ENCODE assay signal across 20 cellular contexts in the genomic region with DNA sequence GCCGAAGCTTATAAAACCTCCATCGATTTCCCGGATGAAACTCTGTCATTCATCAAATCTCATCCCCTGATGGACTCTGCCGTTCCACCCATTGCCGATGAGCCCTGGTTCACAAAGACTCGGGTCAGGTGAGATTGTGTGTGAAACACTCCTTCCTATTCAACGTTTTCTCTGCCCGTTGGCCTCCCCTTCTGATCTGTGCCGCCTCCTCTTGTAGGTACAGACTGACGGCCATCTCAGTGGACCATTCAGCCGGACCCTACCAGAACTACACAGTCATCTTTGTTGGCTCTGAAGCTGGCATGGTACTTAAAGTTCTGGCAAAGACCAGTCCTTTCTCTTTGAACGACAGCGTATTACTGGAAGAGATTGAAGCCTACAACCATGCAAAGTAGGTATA. TPM values are rescaled to one million over a fixed set of nuclear protein-coding genes. Genes with fewer than 3 reads are reported as not detected.
DNase-seq lines count a peak whose midpoint lies in the region; TF ChIP-seq lines count a peak whose summit lies in the region.
"Had no signal": no experiment of that assay in that cellular context is flagged by ENCODE, and none has a peak within 500 bp of the region (broad histone marks: within the 10 kb centered on the region; RNA-seq: fewer than 3 reads in every experiment).

No MANE protein-coding gene starts in this region.

- H3K36me3 Mint-ChIP-seq in glutamatergic neuron (ENCODE audit: unreplicated experiment), result peaks cover 41% of the 10 kb centered on the region
- no peaks in the 10 kb centered on the region for H3K36me3 Mint-ChIP-seq in activated naive CD4-positive, alpha-beta T cell treated with anti-CD3 and anti-CD28 coated beads for 36 hours (ENCODE audit: low read depth)
- H3K36me3 Mint-ChIP-seq: CD14-positive monocyte; CD8-positive, alpha-beta memory T cell had no signal

- peaks cover 21% of the 10 kb centered on the region for H3K27me3 Mint-ChIP-seq in glutamatergic neuron (ENCODE audit: unreplicated experiment)
- peaks cover 5% of the 10 kb centered on the region for H3K27me3 Mint-ChIP-seq in activated naive CD4-positive, alpha-beta T cell treated with anti-CD3 and anti-CD28 coated beads for 36 hours (ENCODE audit: low read depth)
- H3K27me3 Mint-ChIP-seq: B cell; CD4-positive, alpha-beta T cell had no signal

- H3K27ac ChIP-seq in C4-2B, result peak overlapping the region; percentile 54
- H3K27ac ChIP-seq in dorsolateral prefrontal cortex, result peak overlapping the region in 53 of 59 donors; percentile 3 to 81 (median 57)
- H3K27ac ChIP-seq in temporal lobe (ENCODE audit: low read depth, low read length), result peak overlapping the region; percentile 27
- H3K27ac ChIP-seq in breast epithelium, result no peak overlapping the region
- H3K27ac ChIP-seq: 22Rv1, BLaER1 had no signal

- H3K36me3 ChIP-seq in breast epithelium, result no peaks in the 10 kb centered on the region
- H3K36me3 ChIP-seq: BLaER1 had no signal

- peak overlapping the region; percentile 45 for H3K27ac Mint-ChIP-seq in glutamatergic neuron (ENCODE audit: unreplicated experiment)
- no peak overlapping the region for H3K27ac Mint-ChIP-seq in activated naive CD4-positive, alpha-beta T cell treated with anti-CD3 and anti-CD28 coated beads for 36 hours
- H3K27ac Mint-ChIP-seq: B cell; CD14-positive monocyte; CD4-positive, alpha-beta T cell; CD8-positive, alpha-beta memory T cell; HFFc6 had no signal

- CTCF ChIA-PET in activated naive CD4-positive, alpha-beta T cell treated with anti-CD3 and anti-CD28 coated beads for 36 hours (lab: Charles Lee), result no interaction called here

- no peaks in the 10 kb centered on the region for H3K9me3 ChIP-seq in breast epithelium
- H3K9me3 ChIP-seq: BLaER1, HAP-1 had no signal

- TF ChIP-seq POLR2A in breast epithelium (IDR thresholded peaks at IDR 0.05), result no peak

- peaks cover 58% of the 10 kb centered on the region for H3K4me1 Mint-ChIP-seq in glutamatergic neuron (ENCODE audit: low read depth, unreplicated experiment)
- no peaks in the 10 kb centered on the region for H3K4me1 Mint-ChIP-seq in activated naive CD4-positive, alpha-beta T cell treated with anti-CD3 and anti-CD28 coated beads for 36 hours (ENCODE audit: low read depth)
- H3K4me1 Mint-ChIP-seq: B cell; CD14-positive monocyte; CD8-positive, alpha-beta memory T cell had no signal

- TF ChIP-seq CTCF in C4-2B (conservative IDR thresholded peaks at IDR 0.05) (no peak), dorsolateral prefrontal cortex (IDR thresholded peaks at IDR 0.05 in 54 of 56, conservative IDR thresholded peaks at IDR 0.05 in 2 of 56; ENCODE audit: low read depth in 1 of 56, partially characterized antibody in 56 of 56) (no peak), glutamatergic neuron (IDR thresholded peaks at IDR 0.05; ENCODE audit: partially characterized antibody, unreplicated experiment) (no peak), breast epithelium (IDR thresholded peaks at IDR 0.05) (no peak)

- intact Hi-C loops in dorsolateral prefrontal cortex (cut with DNase I), result loop anchor here in 1 of 2 donors (5.0 kb wide), 1 partner anchor 408 kb away; no protein-coding TSS in a partner anchor
- intact Hi-C loops in activated naive CD4-positive, alpha-beta T cell treated with anti-CD3 and anti-CD28 coated beads for 36 hours (cut with micrococcal nuclease), result no loop called here
- intact Hi-C loops in breast epithelium (cut with DNase I; ENCODE audit: low total_unique reads), result loop anchor here (5.0 kb wide), 1 partner anchor 953 kb away; no protein-coding TSS in a partner anchor

- peaks cover 32% of the 10 kb centered on the region for H3K9me3 Mint-ChIP-seq in glutamatergic neuron (ENCODE audit: unreplicated experiment)
- peaks cover 1% of the 10 kb centered on the region for H3K9me3 Mint-ChIP-seq in activated naive CD4-positive, alpha-beta T cell treated with anti-CD3 and anti-CD28 coated beads for 36 hours
- H3K9me3 Mint-ChIP-seq: HFFc6 had no signal

- no peak overlapping the region for H3K4me3 Mint-ChIP-seq in glutamatergic neuron (ENCODE audit: unreplicated experiment)
- no peak overlapping the region for H3K4me3 Mint-ChIP-seq in activated naive CD4-positive, alpha-beta T cell treated with anti-CD3 and anti-CD28 coated beads for 36 hours
- H3K4me3 Mint-ChIP-seq: B cell; CD14-positive monocyte; CD4-positive, alpha-beta T cell; CD8-positive, alpha-beta memory T cell; HFFc6 had no signal

- no peaks in the 10 kb centered on the region for H3K4me1 ChIP-seq in breast epithelium
- H3K4me1 ChIP-seq: BLaER1 had no signal

- H3K4me3 ChIP-seq in dorsolateral prefrontal cortex, result peak overlapping the region in 3 of 59 donors; percentile 8 to 35 (median 29)
- H3K4me3 ChIP-seq in breast epithelium, result no peak overlapping the region
- H3K4me3 ChIP-seq: BLaER1, HAP-1 had no signal

- H3K27me3 ChIP-seq in dorsolateral prefrontal cortex (no peaks in the 10 kb centered on the region), breast epithelium (no peaks in the 10 kb centered on the region)
- H3K27me3 ChIP-seq: BLaER1 had no signal

- DNase-seq in dorsolateral prefrontal cortex (no peak), glutamatergic neuron (no peak), NCI-H2196 (lab: John Stamatoyannopoulos, UW; ENCODE audit: unreplicated experiment) (no peak), breast epithelium (ENCODE audit: low spot score in 2 of 2) (no peak)
- no peak for DNase-seq in activated naive CD4-positive, alpha-beta T cell treated with anti-CD3 and anti-CD28 coated beads for 36 hours
- DNase-seq: CD4-positive, alpha-beta T cell; CD8-positive, alpha-beta memory T cell; DMS 273 treated with DMSO at 0.1 percent for 48 hours; DMS79; EL; GDM1; GOT3; HFFc6 had no signal

RNA-seq across cellular contexts. Expression of gene SEMA6D, which starts 47.4 kb away (rescaled TPM):
- total RNA-seq in dorsolateral prefrontal cortex (100 to 1,000 TPM in 2 of 120 experiments, 10 to 100 TPM in 118; 43.1 to 116 (median 68.1) TPM), glutamatergic neuron (ENCODE audit: unreplicated experiment) (255 TPM), temporal lobe (49.4 TPM), breast epithelium (10 to 100 TPM in 2 of 3 donors, 1 to 10 TPM in 1; 3.0 to 22.8 (median 10.5) TPM)
- not detected for total RNA-seq in activated naive CD4-positive, alpha-beta T cell treated with anti-CD3 and anti-CD28 coated beads for 36 hours
- total RNA-seq: B cell; CD4-positive, alpha-beta T cell; CD8-positive, alpha-beta memory T cell had no signal

Comparison
In these comparisons a context has a peak if more than half of its experiments do, and no peak if none do; other contexts are left out.
1. H3K27ac ChIP-seq: peak in C4-2B (single experiment), dorsolateral prefrontal cortex (53 of 59) and temporal lobe (single experiment); none in breast epithelium (0 of 2).
2. RNA of gene SEMA6D, which starts 47.4 kb away (total RNA-seq): 255 TPM in glutamatergic neuron (single experiment), 43.1 to 116 TPM in dorsolateral prefrontal cortex, 49.4 TPM in temporal lobe (single experiment) and 3.0 to 22.8 TPM in breast epithelium; not detected in activated naive CD4-positive, alpha-beta T cell treated with anti-CD3 and anti-CD28 coated beads for 36 hours; every median in the first group is over 4 times any median in the second.